20 cellular contexts compared by ENCODE assay signal in genomic region chr13:103812966-103813365, GRCh38.
"Had no signal": no experiment of that assay in that cellular context is flagged by ENCODE, and none has a peak within 500 bp of the region (broad histone marks: within the 10 kb centered on the region; RNA-seq: fewer than 3 reads in every experiment).

No MANE protein-coding gene starts in this region.

- H3K4me3 ChIP-seq: gastroesophageal sphincter, heart left ventricle, ovary, psoas muscle, right atrium auricular region, skin epidermis, stomach, vagina had no signal

- H3K36me3 ChIP-seq: gastroesophageal sphincter, heart left ventricle, ovary, right atrium auricular region, stomach, vagina had no signal

- H3K27me3 ChIP-seq: gastroesophageal sphincter, heart left ventricle, ovary, right atrium auricular region, stomach, vagina had no signal

- H3K9me3 ChIP-seq: gastroesophageal sphincter, ovary, psoas muscle, right atrium auricular region, vagina had no signal

- H3K4me1 ChIP-seq: gastroesophageal sphincter, heart left ventricle, psoas muscle, right atrium auricular region, stomach, vagina had no signal

- H3K27ac ChIP-seq: gastroesophageal sphincter, heart left ventricle, ovary, psoas muscle, right atrium auricular region, skin epidermis, stomach, vagina had no signal

- DNase-seq: activated CD4-positive, alpha-beta T cell treated with anti-CD3 and anti-CD28 coated beads for 36 hours; activated CD4-positive, alpha-beta T cell treated with anti-CD3 and anti-CD28 coated beads, Interleukin-2, amount 50 U/mL, for 4 hours; activated CD8-positive, alpha-beta memory T cell treated with anti-CD3 and anti-CD28 coated beads for 24 hours; activated CD8-positive, alpha-beta memory T cell treated with anti-CD3 and anti-CD28 coated beads, Interleukin-2, amount 50 U/mL, for 4 hours; activated T-cell treated with anti-CD3 and anti-CD28 coated beads, Interleukin-2, amount 50 U/mL, for 24 hours; caudate nucleus; dermis blood vessel endothelial cell; effector CD8-positive, alpha-beta T cell; heart left ventricle; left colon; naive thymus-derived CD8-positive, alpha-beta T cell; ovary; psoas muscle; stimulated activated CD4-positive, alpha-beta T cell treated with anti-CD3 and anti-CD28 coated beads, Interleukin-1b, Interleukin-23, amount 100 ng/mL, for 48 hours; stomach; T1000 had no signal
